26 cellular contexts compared by ENCODE assay signal in the genomic region with DNA sequence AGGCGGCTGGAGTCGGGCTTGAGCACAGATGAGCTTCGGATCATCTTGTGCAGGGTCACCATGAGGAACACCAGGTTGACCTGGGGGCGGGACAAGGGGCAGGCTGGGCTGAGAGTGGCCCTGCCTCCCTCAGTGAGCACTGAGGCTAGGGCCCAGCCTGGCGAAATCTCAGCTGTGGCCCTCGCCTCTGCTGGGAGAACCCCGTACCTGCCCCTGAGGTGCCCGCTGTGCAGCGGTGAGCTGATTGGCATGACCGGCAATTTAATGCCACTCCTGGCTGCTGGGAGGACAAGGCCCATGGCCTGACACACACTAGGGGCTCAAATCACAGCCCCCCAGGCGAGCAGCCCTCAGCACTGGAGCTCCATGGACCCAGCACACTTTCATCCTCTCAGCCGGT. TPM values are rescaled to one million over a fixed set of nuclear protein-coding genes. Genes with fewer than 3 reads are reported as not detected.
DNase-seq lines count a peak whose midpoint lies in the region; ATAC-seq, FAIRE-seq and TF ChIP-seq lines count a peak whose summit lies in the region.
"Had no signal": no experiment of that assay in that cellular context is flagged by ENCODE, and none has a peak within 500 bp of the region (broad histone marks: within the 10 kb centered on the region; RNA-seq: fewer than 3 reads in every experiment).

No MANE protein-coding gene starts in this region.

- POLR2A ChIA-PET in K562 (lab: Yijun Ruan, JAX): interaction anchor here (0.6 to 1.1 kb wide), 3 partner anchors 9 to 28 kb away, joined by 3 to 4 read pairs (median 3); a partner anchor contains a TSS

- H3K4me3 Mint-ChIP-seq in activated T-cell treated with anti-CD3 and anti-CD28 coated beads, Interleukin-2, amount 50 U/mL, for 4 hours: no peak overlapping the region
- H3K4me3 Mint-ChIP-seq: B cell; CD4-positive, alpha-beta T cell; CD8-positive, alpha-beta T cell had no signal

- peak; percentile 48 for DNase-seq in H7
- DNase-seq in K562 (ENCODE audit: extremely low read depth in 1 of 4, low spot score in 3 of 4): no peak
- DNase-seq in neuronal stem cell (ENCODE audit: low spot score): no peak
- DNase-seq in activated T-cell treated with anti-CD3 and anti-CD28 coated beads, Interleukin-2, amount 50 U/mL, for 4 hours: no peak
- no peak for DNase-seq in NCI-H446 (lab: John Stamatoyannopoulos, UW)
- DNase-seq in activated CD8-positive, alpha-beta memory T cell treated with anti-CD3 and anti-CD28 coated beads, Interleukin-2, amount 50 U/mL, for 4 hours: no peak
- DNase-seq: AML-193; Caco-2; Calu3; CD4-positive, alpha-beta T cell; CD8-positive, alpha-beta T cell; DMS 273 treated with DMSO at 0.1 percent for 48 hours; DMS153; DMS53; DMS79; DND-41; EL; GDM1 had no signal

- CTCF ChIA-PET in K562 (lab: Yijun Ruan, JAX; ENCODE audit: low intra/inter-chr PET ratio): no interaction called here

- peaks cover 51% of the 10 kb centered on the region for H3K36me3 ChIP-seq in H7 (replicated peaks; ENCODE audit: control insufficient read depth, insufficient read depth, low read length)
- peaks cover 62% of the 10 kb centered on the region; the same call in 2 of the 3 replicates for H3K36me3 ChIP-seq in K562 (ENCODE audit: control insufficient read depth, insufficient read depth, low read length)
- H3K36me3 ChIP-seq in neuronal stem cell (replicated peaks in 1 of 2; ENCODE audit: control insufficient read depth in 2 of 2, insufficient read depth in 2 of 2, low read length in 2 of 2): peaks cover 69 to 81% of the 10 kb centered on the region in 2 donors

- WGBS in K562 (ENCODE audit: insufficient coverage, low coverage, missing lambda C conversion rate): 93% methylated on average over 7 of the region's 12 CpGs
- no CpG with 5 or more reads among the region's 12 CpGs for WGBS in neuronal stem cell (ENCODE audit: extremely low coverage in 2 of 2, insufficient read length in 2 of 2, insufficient replicate concordance in 1 of 2), 2 donors

- H3K27me3 ChIP-seq in H7 (ENCODE audit: control insufficient read depth, insufficient read depth, low read length): no peaks in the 10 kb centered on the region
- no peaks in the 10 kb centered on the region for H3K27me3 ChIP-seq in K562 (ENCODE audit: control insufficient read depth in 2 of 2, insufficient read depth in 2 of 2, low read length in 2 of 2)
- H3K27me3 ChIP-seq in neuronal stem cell (ENCODE audit: control insufficient read depth in 3 of 3, insufficient read depth in 3 of 3, low read depth in 1 of 3, low read length in 3 of 3): no peaks in the 10 kb centered on the region
- H3K27me3 ChIP-seq: BLaER1 treated with 17β-estradiol and CSF1 and Interleukin-3, amounts not matched to agents 10 nM and 100 nM had no signal

- no peaks in the 10 kb centered on the region for H3K27me3 Mint-ChIP-seq in activated T-cell treated with anti-CD3 and anti-CD28 coated beads, Interleukin-2, amount 50 U/mL, for 4 hours (ENCODE audit: low read depth)
- H3K27me3 Mint-ChIP-seq: B cell; CD4-positive, alpha-beta T cell had no signal

- intact Hi-C loops in K562 (cut with micrococcal nuclease): no loop called here

- H3K36me3 Mint-ChIP-seq in activated T-cell treated with anti-CD3 and anti-CD28 coated beads, Interleukin-2, amount 50 U/mL, for 4 hours (ENCODE audit: insufficient read depth): peaks cover 7% of the 10 kb centered on the region

- peaks cover 8% of the 10 kb centered on the region for H3K79me1 ChIP-seq in neuronal stem cell (ENCODE audit: low read depth, low read length)

- H2BK5ac ChIP-seq in neuronal stem cell (ENCODE audit: low read length): no peak overlapping the region

- ATAC-seq in K562: no peak
- ATAC-seq in activated T-cell treated with anti-CD3 and anti-CD28 coated beads, Interleukin-2, amount 50 U/mL, for 4 hours: no peak
- ATAC-seq: A549; CD8-positive, alpha-beta T cell; GM12878 had no signal

- no peak overlapping the region for H2BK12ac ChIP-seq in neuronal stem cell (ENCODE audit: low read length)

- no peak overlapping the region for H2BK120ac ChIP-seq in neuronal stem cell (ENCODE audit: low read depth, low read length)

- no peak for FAIRE-seq in K562 (lab: Jason Lieb, UNC)
- FAIRE-seq: A549, GM12878, GM12892, GM18507 had no signal

- in situ Hi-C loops in K562 (cut with MboI): no loop called here

- H3K9me1 ChIP-seq in K562 (ENCODE audit: control insufficient read depth, insufficient read depth, low read length): peaks cover 3% of the 10 kb centered on the region

- H3K9me3 Mint-ChIP-seq in activated T-cell treated with anti-CD3 and anti-CD28 coated beads, Interleukin-2, amount 50 U/mL, for 4 hours: no peaks in the 10 kb centered on the region
- H3K9me3 Mint-ChIP-seq: CD4-positive, alpha-beta T cell; CD8-positive, alpha-beta T cell had no signal

- TF ChIP-seq RAD21 in K562 (CRISPR knock-in tag; conservative IDR thresholded peaks at IDR 0.05 in 1 of 2, IDR thresholded peaks at IDR 0.05 in 1 of 2): no peak

- H2BK15ac ChIP-seq in neuronal stem cell (ENCODE audit: low read length): no peak overlapping the region

- no peaks in the 10 kb centered on the region for H3K4me1 Mint-ChIP-seq in activated T-cell treated with anti-CD3 and anti-CD28 coated beads, Interleukin-2, amount 50 U/mL, for 4 hours (ENCODE audit: low read depth)
- H3K4me1 Mint-ChIP-seq: B cell had no signal

- H3K23ac ChIP-seq in neuronal stem cell (ENCODE audit: low read depth, low read length, poor library complexity): peak overlapping the region; percentile 10

- peaks cover 0 to 14% of the 10 kb centered on the region in 2 experiments; a peak in 1 of 5 replicates for H3K4me1 ChIP-seq in K562 (replicated peaks in 1 of 2; ENCODE audit: control insufficient read depth in 2 of 2, insufficient read depth in 2 of 2, low read length in 2 of 2)
- H3K4me1 ChIP-seq in neuronal stem cell (ENCODE audit: control insufficient read depth in 2 of 2, insufficient read depth in 1 of 2, low read depth in 1 of 2, low read length in 2 of 2): no peaks in the 10 kb centered on the region
- H3K4me1 ChIP-seq: A549, Caco-2 had no signal

- H3K18ac ChIP-seq in neuronal stem cell (ENCODE audit: low read length): no peak overlapping the region

- H3K9ac ChIP-seq in K562 (ENCODE audit: insufficient read depth in 1 of 2, low read depth in 2 of 2, low read length in 2 of 2) (no peak overlapping the region; a peak in 1 of 4 replicates), neuronal stem cell (ENCODE audit: low read depth, low read length, poor library complexity) (no peak overlapping the region)
- H3K9ac ChIP-seq: BLaER1 treated with 17β-estradiol and CSF1 and Interleukin-3, amounts not matched to agents 10 nM and 100 nM had no signal

- no peak overlapping the region for H3K4me3 ChIP-seq in H7 (ENCODE audit: insufficient read depth, low read depth, low read length)
- H3K4me3 ChIP-seq in K562: no peak overlapping the region
- no peak overlapping the region for H3K4me3 ChIP-seq in neuronal stem cell (ENCODE audit: low read length in 2 of 2)
- H3K4me3 ChIP-seq: A549; BLaER1 treated with 17β-estradiol and CSF1 and Interleukin-3, amounts not matched to agents 10 nM and 100 nM; GM12878 had no signal

- TF ChIP-seq EP300 in K562 (IDR thresholded peaks at IDR 0.05; ENCODE audit: low read length): no peak

- TSS peak; percentile 29 for BruUV-seq in K562 (replicated peaks; lab: Mats Ljungman, UMichigan)

- no peaks in the 10 kb centered on the region; the same call in none of the 2 replicates for H4K20me1 ChIP-seq in K562 (replicated peaks; ENCODE audit: control insufficient read depth, insufficient read depth, low read length)

- H3K4ac ChIP-seq in neuronal stem cell (ENCODE audit: low read length): no peak overlapping the region

- no peak overlapping the region for H3K14ac ChIP-seq in neuronal stem cell (ENCODE audit: low read length)

- H3K79me2 ChIP-seq in K562 (ENCODE audit: control insufficient read depth, insufficient read depth, low read length): no peaks in the 10 kb centered on the region

- H4K8ac ChIP-seq in neuronal stem cell (ENCODE audit: low read depth, low read length): peak overlapping the region; percentile 52

- no peak overlapping the region for H4K91ac ChIP-seq in neuronal stem cell (ENCODE audit: low read depth, low read length, poor library complexity)

- no peak overlapping the region for H3K4me2 ChIP-seq in K562 (ENCODE audit: insufficient read depth, low read length)
- no peak overlapping the region for H3K4me2 ChIP-seq in neuronal stem cell (ENCODE audit: insufficient read depth, low read length, poor library complexity, severe bottlenecking)
- H3K4me2 ChIP-seq: A549; BLaER1 treated with 17β-estradiol and CSF1 and Interleukin-3, amounts not matched to agents 10 nM and 100 nM had no signal

- H2AK5ac ChIP-seq in neuronal stem cell (ENCODE audit: low read depth, low read length): no peak overlapping the region

- H3K9me3 ChIP-seq in K562 (replicated peaks; ENCODE audit: control insufficient read depth, insufficient read depth, low read depth, low read length) (no peaks in the 10 kb centered on the region), neuronal stem cell (replicated peaks in 1 of 2; ENCODE audit: control insufficient read depth in 2 of 2, insufficient read depth in 1 of 2, low read depth in 1 of 2, low read length in 2 of 2) (no peaks in the 10 kb centered on the region)
- H3K9me3 ChIP-seq: A549; BLaER1 treated with 17β-estradiol and CSF1 and Interleukin-3, amounts not matched to agents 10 nM and 100 nM; Caco-2 had no signal

- TF ChIP-seq POLR2A in K562 (conservative IDR thresholded peaks at IDR 0.05): no peak

- H3K27ac ChIP-seq in K562 (ENCODE audit: extremely low read depth, low read depth, low read length): no peak overlapping the region
- no peak overlapping the region for H3K27ac ChIP-seq in neuronal stem cell (replicated peaks; ENCODE audit: low read length)
- H3K27ac ChIP-seq: 22Rv1, A549, C4-2B had no signal

- no peak overlapping the region for H2AFZ ChIP-seq in K562 (ENCODE audit: low read depth, low read length)
- H2AFZ ChIP-seq in neuronal stem cell (ENCODE audit: low read length): no peak overlapping the region

- TF ChIP-seq CTCF in K562 (IDR thresholded peaks at IDR 0.05 in 2 of 3, conservative IDR thresholded peaks at IDR 0.05 in 1 of 3; ENCODE audit: insufficient read depth in 2 of 3, low read depth in 1 of 3, low read length in 3 of 3): no peak

RNA-seq across cellular contexts. Expression of a gene that starts 19.7 kb away (rescaled TPM):
- total RNA-seq in H7 (2014; rRNA removed; shearing (Covaris generic)): 70.8 and 76.2 TPM in 2 replicates
- 7.9 and 16.6 TPM in 2 replicates for total RNA-seq in K562 (2011; cell fraction: chromatin; rRNA removed; ENCODE audit: low replicate concordance)
- 18.7 and 23.9 TPM in 2 replicates for total RNA-seq in K562 (2011; cell fraction: nucleolus; rRNA removed)
- total RNA-seq in K562 (2011; cell fraction: nucleoplasm; rRNA removed): 14.1 and 22.4 TPM in 2 replicates
- total RNA-seq in K562 (2014; rRNA removed) (54.8 and 85.6 TPM in 2 replicates), K562 (2014; rRNA removed; fragmentation: Illumina TruSeq; extraction: Trizol) (29.4 and 30.7 TPM in 2 replicates), K562 (2015; rRNA removed; fragmentation: Illumina TruSeq; extraction: Trizol) (38.0 and 39.3 TPM in 2 replicates), K562 (2021) (59.6 and 66.6 TPM in 2 replicates)
- polyA plus RNA-seq in K562 (2011; rRNA removed) (43.1 and 69.4 TPM in 2 replicates), K562 (2014; fragmentation: Illumina TruSeq; extraction: Trizol) (59.5 and 60.9 TPM in 2 replicates), K562 (2014; fragmentation: Nextera tagmentation; extraction: Ambion mirVana) (1 to 10 TPM; 6.0 to 8.0 TPM), K562 (2014; rRNA removed) (52.7 and 53.3 TPM in 2 replicates)
- 75.6 and 117 TPM in 2 replicates for polyA plus RNA-seq in K562 (2011; cell fraction: cytosol; rRNA removed)
- polyA plus RNA-seq in K562 (2011; cell fraction: nucleus; rRNA removed): 22.8 and 25.8 TPM in 2 replicates
- 72.6 and 87.5 TPM in 2 replicates for polyA plus RNA-seq in K562 (2012)
- 19.4 and 39.5 TPM in 2 replicates for polyA minus RNA-seq in K562 (2011; rRNA and poly(A)+ RNA removed)
- polyA minus RNA-seq in K562 (2011; cell fraction: cytosol; rRNA and poly(A)+ RNA removed): 43.6 and 47.1 TPM in 2 replicates
- polyA minus RNA-seq in K562 (2011; cell fraction: nucleus; rRNA and poly(A)+ RNA removed): 11.0 and 13.6 TPM in 2 replicates
- 32.1 TPM for polyA plus RNA-seq in neuronal stem cell (2013, experiment 1 of 2)
- 30.3 TPM for polyA plus RNA-seq in neuronal stem cell (2013, experiment 2 of 2)
- total RNA-seq in activated T-cell treated with anti-CD3 and anti-CD28 coated beads, Interleukin-2, amount 50 U/mL, for 4 hours: 10 to 100 TPM; 18.5 to 26.7 (median 21.0) TPM

RNA-seq across cellular contexts. Expression of a gene that starts 38.6 kb away (rescaled TPM):
- 31.0 and 31.7 TPM in 2 replicates for total RNA-seq in H7 (2014; rRNA removed; shearing (Covaris generic))
- 26.1 and 58.3 TPM in 2 replicates for total RNA-seq in K562 (2011; cell fraction: chromatin; rRNA removed; ENCODE audit: low replicate concordance)
- total RNA-seq in K562 (2011; cell fraction: nucleolus; rRNA removed): 30.5 and 42.7 TPM in 2 replicates
- 28.7 and 35.1 TPM in 2 replicates for total RNA-seq in K562 (2011; cell fraction: nucleoplasm; rRNA removed)
- total RNA-seq in K562 (2014; rRNA removed) (8.4 and 12.7 TPM in 2 replicates), K562 (2014; rRNA removed; fragmentation: Illumina TruSeq; extraction: Trizol) (10.6 and 13.0 TPM in 2 replicates), K562 (2015; rRNA removed; fragmentation: Illumina TruSeq; extraction: Trizol) (11.9 and 12.2 TPM in 2 replicates), K562 (2021) (57.8 and 63.1 TPM in 2 replicates)
- polyA plus RNA-seq in K562 (2011; rRNA removed) (19.9 and 22.9 TPM in 2 replicates), K562 (2014; fragmentation: Illumina TruSeq; extraction: Trizol) (50.6 and 59.4 TPM in 2 replicates), K562 (2014; fragmentation: Nextera tagmentation; extraction: Ambion mirVana) (1 to 10 TPM; 1.2 to 1.7 TPM), K562 (2014; rRNA removed) (37.6 and 39.7 TPM in 2 replicates)
- 18.1 and 22.9 TPM in 2 replicates for polyA plus RNA-seq in K562 (2011; cell fraction: cytosol; rRNA removed)
- 9.4 and 10.8 TPM in 2 replicates for polyA plus RNA-seq in K562 (2011; cell fraction: nucleus; rRNA removed)
- polyA plus RNA-seq in K562 (2012): 53.1 and 56.7 TPM in 2 replicates
- 16.0 and 20.3 TPM in 2 replicates for polyA minus RNA-seq in K562 (2011; rRNA and poly(A)+ RNA removed)
- polyA minus RNA-seq in K562 (2011; cell fraction: cytosol; rRNA and poly(A)+ RNA removed): 18.1 and 18.7 TPM in 2 replicates
- 7.5 and 8.3 TPM in 2 replicates for polyA minus RNA-seq in K562 (2011; cell fraction: nucleus; rRNA and poly(A)+ RNA removed)
- polyA plus RNA-seq in neuronal stem cell (2013, experiment 1 of 2): 66.8 TPM
- 67.2 TPM for polyA plus RNA-seq in neuronal stem cell (2013, experiment 2 of 2)
- total RNA-seq in activated T-cell treated with anti-CD3 and anti-CD28 coated beads, Interleukin-2, amount 50 U/mL, for 4 hours: 10 to 100 TPM; 45.0 to 46.1 (median 45.3) TPM

RNA-seq across cellular contexts. Expression of a gene that starts 49.8 kb away (rescaled TPM):
- 60.7 and 74.4 TPM in 2 replicates for total RNA-seq in H7 (2014; rRNA removed; shearing (Covaris generic))
- 52.8 and 150 TPM in 2 replicates for total RNA-seq in K562 (2011; cell fraction: chromatin; rRNA removed; ENCODE audit: low replicate concordance)
- 73.8 and 77.4 TPM in 2 replicates for total RNA-seq in K562 (2011; cell fraction: nucleolus; rRNA removed)
- 64.1 and 80.0 TPM in 2 replicates for total RNA-seq in K562 (2011; cell fraction: nucleoplasm; rRNA removed)
- total RNA-seq in K562 (2014; rRNA removed) (10.9 TPM in 2 replicates), K562 (2014; rRNA removed; fragmentation: Illumina TruSeq; extraction: Trizol) (2.8 and 3.3 TPM in 2 replicates), K562 (2015; rRNA removed; fragmentation: Illumina TruSeq; extraction: Trizol) (6.7 and 7.6 TPM in 2 replicates), K562 (2021) (33.2 and 37.0 TPM in 2 replicates)
- polyA plus RNA-seq in K562 (2011; rRNA removed) (8.6 and 14.7 TPM in 2 replicates), K562 (2014; fragmentation: Illumina TruSeq; extraction: Trizol) (10.8 and 16.6 TPM in 2 replicates), K562 (2014; fragmentation: Nextera tagmentation; extraction: Ambion mirVana) (under 1 TPM; 0.14 to 0.27 TPM), K562 (2014; rRNA removed) (12.6 and 20.3 TPM in 2 replicates)
- polyA plus RNA-seq in K562 (2011; cell fraction: cytosol; rRNA removed): 10.0 and 19.9 TPM in 2 replicates
- 50.7 and 75.0 TPM in 2 replicates for polyA plus RNA-seq in K562 (2011; cell fraction: nucleus; rRNA removed)
- 12.4 and 16.3 TPM in 2 replicates for polyA plus RNA-seq in K562 (2012)
- polyA minus RNA-seq in K562 (2011; rRNA and poly(A)+ RNA removed): 9.3 and 13.3 TPM in 2 replicates
- polyA minus RNA-seq in K562 (2011; cell fraction: cytosol; rRNA and poly(A)+ RNA removed): 31.3 and 46.7 TPM in 2 replicates
- 17.5 and 24.1 TPM in 2 replicates for polyA minus RNA-seq in K562 (2011; cell fraction: nucleus; rRNA and poly(A)+ RNA removed)
- 41.4 TPM for polyA plus RNA-seq in neuronal stem cell (2013, experiment 1 of 2)
- 42.1 TPM for polyA plus RNA-seq in neuronal stem cell (2013, experiment 2 of 2)
- total RNA-seq in activated T-cell treated with anti-CD3 and anti-CD28 coated beads, Interleukin-2, amount 50 U/mL, for 4 hours: 10 to 100 TPM; 22.2 to 30.2 (median 23.6) TPM
